ENCODE assay signal across 1 cellular context in genomic region chr4:100100985-100101384, GRCh38.
TF ChIP-seq lines count a peak whose summit lies in the region.

No MANE protein-coding gene starts in this region.

TF ChIP-seq in GM12878, 131 proteins besides CTCF, POLR2A, EP300 and RAD21 (continued from another document):
- 0 out of 2 replicates have a peak, but pooled peaks have one; percentile 33 for TF ChIP-seq ATF7 (IDR thresholded peaks at IDR 0.05; ENCODE audit: low read depth)
- peak in 1 of 2 experiments; percentile 96; a peak in 2 of 4 replicates for TF ChIP-seq ETV6 (conservative IDR thresholded peaks at IDR 0.05 in 1 of 2, IDR thresholded peaks at IDR 0.05 in 1 of 2; ENCODE audit: borderline replicate concordance in 1 of 2, low read depth in 1 of 2)
- TF ChIP-seq EGR1 (IDR thresholded peaks at IDR 0.05; ENCODE audit: borderline replicate concordance in 1 of 2, low read depth in 2 of 2, low read length in 2 of 2): 0 out of 3 replicates have a peak, but pooled peaks of 1 of the 2 experiments have one; percentile 17
